In the genomic region with DNA sequence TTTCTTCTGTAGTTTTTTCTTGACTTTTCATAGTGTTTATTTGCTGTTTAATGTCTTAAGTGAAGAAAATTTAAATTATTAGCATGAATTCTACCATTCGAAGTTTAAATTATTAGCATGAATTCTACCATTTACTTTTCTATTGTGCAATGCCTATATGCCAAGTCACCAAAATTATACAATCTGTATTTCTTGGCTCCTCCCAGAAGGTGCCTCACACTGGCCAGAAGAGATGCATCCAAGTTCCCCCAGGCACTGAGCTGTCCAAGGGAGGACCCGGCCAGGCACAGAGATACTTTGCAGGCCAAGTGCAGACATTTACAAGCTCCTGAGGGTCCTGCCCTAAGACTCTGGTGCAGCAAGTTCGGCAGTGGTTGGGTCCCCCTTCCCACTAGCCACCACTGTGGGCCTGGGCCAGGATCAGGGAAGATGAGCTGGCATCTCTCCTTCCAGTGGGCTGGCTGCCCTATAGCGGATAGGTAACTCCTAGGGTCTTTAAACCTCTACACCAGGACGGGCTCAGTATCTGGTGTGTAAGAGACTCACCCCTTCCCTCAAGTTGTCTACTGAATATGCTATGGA, we compare ENCODE assay signal across 1 cellular context.
TF ChIP-seq lines count a peak whose summit lies in the region.

No MANE protein-coding gene starts in this region.

TF ChIP-seq in IMR-90, 13 proteins besides CTCF, POLR2A, EP300 and RAD21:
- TF ChIP-seq MAFK (IDR thresholded peaks at IDR 0.05; ENCODE audit: low read depth, low read length) (no peak), CEBPB (IDR thresholded peaks at IDR 0.05; ENCODE audit: low read depth, low read length) (peak; percentile 75)
